1 cellular context compared by ENCODE assay signal in genomic region chr2:219245148-219245898, GRCh38.
TF ChIP-seq lines count a peak whose summit lies in the region.

Gene GLB1L (minus strand): TSS chr2:219245444. CDS start chr2:219243573, 1,871 bp downstream.
A gene with protein sequence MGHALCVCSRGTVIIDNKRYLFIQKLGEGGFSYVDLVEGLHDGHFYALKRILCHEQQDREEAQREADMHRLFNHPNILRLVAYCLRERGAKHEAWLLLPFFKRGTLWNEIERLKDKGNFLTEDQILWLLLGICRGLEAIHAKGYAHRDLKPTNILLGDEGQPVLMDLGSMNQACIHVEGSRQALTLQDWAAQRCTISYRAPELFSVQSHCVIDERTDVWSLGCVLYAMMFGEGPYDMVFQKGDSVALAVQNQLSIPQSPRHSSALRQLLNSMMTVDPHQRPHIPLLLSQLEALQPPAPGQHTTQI (plus strand): TSS chr2:219245479. CDS start chr2:219246000, 521 bp downstream.

TF ChIP-seq in A549, 52 proteins besides CTCF, POLR2A, EP300 and RAD21 (continued from another document):
- TF ChIP-seq REST (IDR thresholded peaks at IDR 0.05), result peak; percentile 23; the same call in 1 of the 2 replicates
